ENCODE assay signal across 14 cellular contexts in genomic region chr11:134413334-134414035, GRCh38. TPM values are rescaled to one million over a fixed set of nuclear protein-coding genes. Genes with fewer than 3 reads are reported as not detected.
DNase-seq lines count a peak whose midpoint lies in the region; ATAC-seq and TF ChIP-seq lines count a peak whose summit lies in the region.
"Had no signal": no experiment of that assay in that cellular context is flagged by ENCODE, and none has a peak within 500 bp of the region (broad histone marks: within the 10 kb centered on the region; RNA-seq: fewer than 3 reads in every experiment).

No MANE protein-coding gene starts in this region.

- no peak for TF ChIP-seq EP300 in neural cell (conservative IDR thresholded peaks at IDR 0.05; ENCODE audit: poor library complexity, severe bottlenecking)
- no peak for TF ChIP-seq EP300 in tibial nerve (IDR thresholded peaks at IDR 0.05)

- DNase-seq in CD8-positive, alpha-beta T cell: no peak
- DNase-seq in endodermal cell: no peak
- DNase-seq in tibial nerve (ENCODE audit: low spot score in 2 of 2): no peak
- DNase-seq in GM19238 (ENCODE audit: insufficient read length, low spot score): no peak
- no peak for DNase-seq in AG08395 (ENCODE audit: low spot score)
- DNase-seq in tibial artery: no peak
- DNase-seq: MM.1S, NCI-H2227 treated with DMSO at 0.1 percent for 48 hours had no signal

- TF ChIP-seq POLR2A in tibial nerve (IDR thresholded peaks at IDR 0.05): no peak

- intact Hi-C loops in CD8-positive, alpha-beta T cell (cut with DNase I, micrococcal nuclease): no loop called here
- intact Hi-C loops in tibial artery (cut with DNase I; ENCODE audit: low total_unique reads): no loop called here

- H3K9ac ChIP-seq in HUES6 (ENCODE audit: low read length): no peak overlapping the region
- H3K9ac ChIP-seq in endodermal cell (ENCODE audit: extremely low read depth, low read length, poor library complexity, severe bottlenecking): no peak overlapping the region
- peak overlapping the region; percentile 87 for H3K9ac ChIP-seq in neural cell (ENCODE audit: low read length)

- POLR2A ChIA-PET in CD8-positive, alpha-beta T cell (lab: Charles Lee): no interaction called here

- H3K27me3 ChIP-seq in CD8-positive, alpha-beta T cell (ENCODE audit: insufficient read depth, low read length): peaks cover 18% of the 10 kb centered on the region
- peaks cover 84% of the 10 kb centered on the region for H3K27me3 ChIP-seq in HUES6 (ENCODE audit: control insufficient read depth, insufficient read depth, low read length)
- peaks cover 66% of the 10 kb centered on the region for H3K27me3 ChIP-seq in endodermal cell (ENCODE audit: control insufficient read depth, insufficient read depth, low read length, poor library complexity, severe bottlenecking)
- H3K27me3 ChIP-seq in neural cell (ENCODE audit: insufficient read depth, low read depth, low read length): no peaks in the 10 kb centered on the region
- peaks cover 0 to 52% of the 10 kb centered on the region in 2 donors for H3K27me3 ChIP-seq in tibial nerve
- peaks cover 0 to 86% of the 10 kb centered on the region in 2 donors for H3K27me3 ChIP-seq in tibial artery

- ATAC-seq in CD8-positive, alpha-beta T cell: no peak

- no peaks in the 10 kb centered on the region for H3K36me3 ChIP-seq in CD8-positive, alpha-beta T cell (ENCODE audit: insufficient read depth, low read length)
- no peaks in the 10 kb centered on the region for H3K36me3 ChIP-seq in HUES6 (ENCODE audit: control insufficient read depth, insufficient read depth, low read length)
- no peaks in the 10 kb centered on the region for H3K36me3 ChIP-seq in endodermal cell (ENCODE audit: control insufficient read depth, insufficient read depth, low read length)
- no peaks in the 10 kb centered on the region for H3K36me3 ChIP-seq in neural cell (ENCODE audit: insufficient read depth, low read length)
- H3K36me3 ChIP-seq in tibial nerve: no peaks in the 10 kb centered on the region
- H3K36me3 ChIP-seq in tibial artery: no peaks in the 10 kb centered on the region

- no peak overlapping the region for H2AFZ ChIP-seq in neural cell (ENCODE audit: low read depth, low read length)

- no peaks in the 10 kb centered on the region for H4K20me1 ChIP-seq in neural cell (ENCODE audit: insufficient read depth)

- H3K4me1 Mint-ChIP-seq in CD8-positive, alpha-beta T cell (ENCODE audit: low read depth): peaks cover 16% of the 10 kb centered on the region
- peaks cover 30% of the 10 kb centered on the region for H3K4me1 Mint-ChIP-seq in endodermal cell

- H3K9me3 Mint-ChIP-seq in CD8-positive, alpha-beta T cell: no peaks in the 10 kb centered on the region
- H3K9me3 Mint-ChIP-seq in endodermal cell: no peaks in the 10 kb centered on the region

- H3K9me3 ChIP-seq in CD8-positive, alpha-beta T cell (ENCODE audit: low read length): no peaks in the 10 kb centered on the region
- H3K9me3 ChIP-seq in HUES6 (ENCODE audit: control insufficient read depth, insufficient read depth, low read depth, low read length) (no peaks in the 10 kb centered on the region), endodermal cell (ENCODE audit: control insufficient read depth, low read length) (no peaks in the 10 kb centered on the region), neural cell (ENCODE audit: low read length) (no peaks in the 10 kb centered on the region), tibial nerve (no peaks in the 10 kb centered on the region), tibial artery (no peaks in the 10 kb centered on the region)

- H3K27ac ChIP-seq in CD8-positive, alpha-beta T cell (ENCODE audit: low read depth, low read length): no peak overlapping the region
- H3K27ac ChIP-seq in HUES6 (ENCODE audit: low read depth, low read length) (no peak overlapping the region), endodermal cell (ENCODE audit: low read depth, low read length) (no peak overlapping the region), neural cell (ENCODE audit: low read length) (peak overlapping the region; percentile 61), tibial nerve (peak overlapping the region in 2 of 4 donors; percentile 64 to 79), tibial artery (no peak overlapping the region)
- H3K27ac ChIP-seq: HL-60 had no signal

- no peaks in the 10 kb centered on the region for H3F3A ChIP-seq in neural cell (ENCODE audit: insufficient read depth, low read length, poor library complexity, severe bottlenecking)

- H3K4me2 ChIP-seq in neural cell (ENCODE audit: low read length): peak overlapping the region; percentile 80

- WGBS in endodermal cell (ENCODE audit: insufficient coverage in 1 of 2, insufficient read length in 1 of 2), 2 experiments: 11 to 15% methylated on average over 4 to 15 of the region's 15 CpGs
- WGBS in tibial nerve, 2 donors: 33 to 38% methylated on average over 15 of the region's 15 CpGs

- H3K36me3 Mint-ChIP-seq in CD8-positive, alpha-beta T cell: no peaks in the 10 kb centered on the region
- H3K36me3 Mint-ChIP-seq in endodermal cell (ENCODE audit: low read depth): no peaks in the 10 kb centered on the region

- no peak for TF ChIP-seq RAD21 in neural cell (conservative IDR thresholded peaks at IDR 0.05)

- peaks cover 28% of the 10 kb centered on the region for H3K79me2 ChIP-seq in neural cell (replicated peaks; ENCODE audit: insufficient read depth, low read length)

- peaks cover 46% of the 10 kb centered on the region for H3K27me3 Mint-ChIP-seq in CD8-positive, alpha-beta T cell (ENCODE audit: low read depth)
- peaks cover 80% of the 10 kb centered on the region for H3K27me3 Mint-ChIP-seq in endodermal cell (ENCODE audit: insufficient read depth)

- no peak overlapping the region for H3K27ac Mint-ChIP-seq in CD8-positive, alpha-beta T cell
- H3K27ac Mint-ChIP-seq in endodermal cell: no peak overlapping the region
- H3K27ac Mint-ChIP-seq: activated CD4-positive, alpha-beta T cell treated with anti-CD3 and anti-CD28 coated beads for 36 hours had no signal

- H3K4me3 Mint-ChIP-seq in CD8-positive, alpha-beta T cell: peak overlapping the region; percentile 79
- peak overlapping the region; percentile 58 for H3K4me3 Mint-ChIP-seq in endodermal cell

- no peaks in the 10 kb centered on the region for H3K9me2 ChIP-seq in neural cell (ENCODE audit: insufficient read depth, low read length)

- no peak overlapping the region for H3K4me3 ChIP-seq in CD8-positive, alpha-beta T cell (ENCODE audit: low read depth, low read length)
- peak overlapping the region; percentile 65 for H3K4me3 ChIP-seq in HUES6 (ENCODE audit: low read depth, low read length)
- H3K4me3 ChIP-seq in endodermal cell (ENCODE audit: low read length): peak overlapping the region; percentile 53
- H3K4me3 ChIP-seq in neural cell (ENCODE audit: low read length): peak overlapping the region; percentile 91
- H3K4me3 ChIP-seq in tibial nerve: peak overlapping the region in 1 of 4 donors; percentile 62
- no peak overlapping the region for H3K4me3 ChIP-seq in tibial artery

- peaks cover 22% of the 10 kb centered on the region for H3K4me1 ChIP-seq in CD8-positive, alpha-beta T cell (ENCODE audit: insufficient read depth, low read length)
- peaks cover 43% of the 10 kb centered on the region for H3K4me1 ChIP-seq in HUES6 (ENCODE audit: control insufficient read depth, insufficient read depth, low read length)
- H3K4me1 ChIP-seq in endodermal cell (ENCODE audit: control insufficient read depth, insufficient read depth, low read length): no peaks in the 10 kb centered on the region
- peaks cover 0 to 45% (median 3%) of the 10 kb centered on the region in 4 donors for H3K4me1 ChIP-seq in tibial nerve
- peaks cover 0 to 25% (median 16%) of the 10 kb centered on the region in 4 donors for H3K4me1 ChIP-seq in tibial artery

- CTCF ChIA-PET in CD8-positive, alpha-beta T cell (lab: Charles Lee): no interaction called here

- no peak for TF ChIP-seq CTCF in CD8-positive, alpha-beta T cell (IDR thresholded peaks at IDR 0.05)
- no peak for TF ChIP-seq CTCF in endodermal cell (conservative IDR thresholded peaks at IDR 0.05)
- TF ChIP-seq CTCF in neural cell (IDR thresholded peaks at IDR 0.05; ENCODE audit: poor library complexity, severe bottlenecking): no peak
- TF ChIP-seq CTCF in tibial nerve (IDR thresholded peaks at IDR 0.05): no peak
- TF ChIP-seq CTCF in tibial artery (IDR thresholded peaks at IDR 0.05): no peak

TF ChIP-seq in neural cell, 6 proteins besides CTCF, POLR2A, EP300 and RAD21:
- no peak for TF ChIP-seq POLR2AphosphoS5 (IDR thresholded peaks at IDR 0.05)
- TF ChIP-seq SMC3 (conservative IDR thresholded peaks at IDR 0.05; ENCODE audit: poor library complexity): no peak
- no peak for TF ChIP-seq EZH2 (IDR thresholded peaks at IDR 0.05; ENCODE audit: borderline replicate concordance, insufficient read depth, low read length, poor library complexity, severe bottlenecking)
- no peak for TF ChIP-seq TAF1 (IDR thresholded peaks at IDR 0.05; ENCODE audit: low read depth)
- no peak for TF ChIP-seq MXI1 (conservative IDR thresholded peaks at IDR 0.05; ENCODE audit: poor library complexity, severe bottlenecking)

RNA-seq across cellular contexts. Expression of gene B3GAT1, which starts 1.4 kb away (rescaled TPM):
- total RNA-seq in CD8-positive, alpha-beta T cell: under 1 TPM; 0.30 to 0.42 TPM
- total RNA-seq in endodermal cell (10 to 100 TPM; 20.6 to 29.5 TPM), tibial nerve (10 to 100 TPM in 2 of 4 donors, 1 to 10 TPM in 2; 6.6 to 18.0 (median 9.1) TPM)
- polyA plus RNA-seq in endodermal cell (2013, experiment 1 of 2): 28.8 TPM
- polyA plus RNA-seq in endodermal cell (2013, experiment 2 of 2): 26.2 TPM
- polyA plus RNA-seq in neural cell: 28.2 and 34.5 TPM in 2 replicates
- polyA minus RNA-seq in neural cell: 50.4 and 52.2 TPM in 2 replicates
- total RNA-seq: myocyte, OCI-LY7 had no signal

Comparison
In these comparisons a context has a peak if more than half of its experiments do, and no peak if none do; other contexts are left out.
1. H3K4me3 ChIP-seq: peak in HUES6 (single experiment), endodermal cell (single experiment) and neural cell (single experiment); none in CD8-positive, alpha-beta T cell (single experiment) and tibial artery (0 of 2).
2. RNA of gene B3GAT1, which starts 1.4 kb away (total RNA-seq): 20.6 to 29.5 TPM in endodermal cell and 6.6 to 18.0 TPM in tibial nerve; 0.30 to 0.42 TPM in CD8-positive, alpha-beta T cell; every median in the first group is over 4 times any median in the second.